1 cellular context compared by ENCODE assay signal in genomic region chr6:118283759-118284158, GRCh38.
TF ChIP-seq lines count a peak whose summit lies in the region.

No MANE protein-coding gene starts in this region.

TF ChIP-seq in K562, 482 proteins besides CTCF, POLR2A, EP300 and RAD21 (continued from another document):
- TF ChIP-seq, protein P1, sequence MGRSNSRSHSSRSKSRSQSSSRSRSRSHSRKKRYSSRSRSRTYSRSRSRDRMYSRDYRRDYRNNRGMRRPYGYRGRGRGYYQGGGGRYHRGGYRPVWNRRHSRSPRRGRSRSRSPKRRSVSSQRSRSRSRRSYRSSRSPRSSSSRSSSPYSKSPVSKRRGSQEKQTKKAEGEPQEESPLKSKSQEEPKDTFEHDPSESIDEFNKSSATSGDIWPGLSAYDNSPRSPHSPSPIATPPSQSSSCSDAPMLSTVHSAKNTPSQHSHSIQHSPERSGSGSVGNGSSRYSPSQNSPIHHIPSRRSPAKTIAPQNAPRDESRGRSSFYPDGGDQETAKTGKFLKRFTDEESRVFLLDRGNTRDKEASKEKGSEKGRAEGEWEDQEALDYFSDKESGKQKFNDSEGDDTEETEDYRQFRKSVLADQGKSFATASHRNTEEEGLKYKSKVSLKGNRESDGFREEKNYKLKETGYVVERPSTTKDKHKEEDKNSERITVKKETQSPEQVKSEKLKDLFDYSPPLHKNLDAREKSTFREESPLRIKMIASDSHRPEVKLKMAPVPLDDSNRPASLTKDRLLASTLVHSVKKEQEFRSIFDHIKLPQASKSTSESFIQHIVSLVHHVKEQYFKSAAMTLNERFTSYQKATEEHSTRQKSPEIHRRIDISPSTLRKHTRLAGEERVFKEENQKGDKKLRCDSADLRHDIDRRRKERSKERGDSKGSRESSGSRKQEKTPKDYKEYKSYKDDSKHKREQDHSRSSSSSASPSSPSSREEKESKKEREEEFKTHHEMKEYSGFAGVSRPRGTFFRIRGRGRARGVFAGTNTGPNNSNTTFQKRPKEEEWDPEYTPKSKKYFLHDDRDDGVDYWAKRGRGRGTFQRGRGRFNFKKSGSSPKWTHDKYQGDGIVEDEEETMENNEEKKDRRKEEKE (IDR thresholded peaks at IDR 0.05; ENCODE audit: borderline replicate concordance in 1 of 2, control insufficient read depth in 1 of 2, low read depth in 2 of 2, low read length in 1 of 2): no peak
- TF ChIP-seq, protein P2, sequence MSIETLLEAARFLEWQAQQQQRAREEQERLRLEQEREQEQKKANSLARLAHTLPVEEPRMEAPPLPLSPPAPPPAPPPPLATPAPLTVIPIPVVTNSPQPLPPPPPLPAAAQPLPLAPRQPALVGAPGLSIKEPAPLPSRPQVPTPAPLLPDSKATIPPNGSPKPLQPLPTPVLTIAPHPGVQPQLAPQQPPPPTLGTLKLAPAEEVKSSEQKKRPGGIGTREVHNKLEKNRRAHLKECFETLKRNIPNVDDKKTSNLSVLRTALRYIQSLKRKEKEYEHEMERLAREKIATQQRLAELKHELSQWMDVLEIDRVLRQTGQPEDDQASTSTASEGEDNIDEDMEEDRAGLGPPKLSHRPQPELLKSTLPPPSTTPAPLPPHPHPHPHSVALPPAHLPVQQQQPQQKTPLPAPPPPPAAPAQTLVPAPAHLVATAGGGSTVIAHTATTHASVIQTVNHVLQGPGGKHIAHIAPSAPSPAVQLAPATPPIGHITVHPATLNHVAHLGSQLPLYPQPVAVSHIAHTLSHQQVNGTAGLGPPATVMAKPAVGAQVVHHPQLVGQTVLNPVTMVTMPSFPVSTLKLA (conservative IDR thresholded peaks at IDR 0.05): no peak
- peak; percentile 50 for TF ChIP-seq SMC3 (conservative IDR thresholded peaks at IDR 0.05; ENCODE audit: insufficient read depth, low read depth, low read length)
- TF ChIP-seq SPI1 (IDR thresholded peaks at IDR 0.05; ENCODE audit: borderline replicate concordance, low read depth, low read length): no peak
- TF ChIP-seq DIDO1 (tag; IDR thresholded peaks at IDR 0.05; ENCODE audit: low read depth): no peak
- no peak for TF ChIP-seq CHAMP1 (IDR thresholded peaks at IDR 0.05)
- peak; percentile 70 for TF ChIP-seq DEAF1 (CRISPR knock-in tag; IDR thresholded peaks at IDR 0.05)
- no peak for TF ChIP-seq ZNF507 (tag; conservative IDR thresholded peaks at IDR 0.05)
- no peak for TF ChIP-seq NCOR1 (IDR thresholded peaks at IDR 0.05)
- no peak for TF ChIP-seq TAL1 (IDR thresholded peaks at IDR 0.05)
- no peak for TF ChIP-seq PTRF (tag; IDR thresholded peaks at IDR 0.05)
- TF ChIP-seq, protein P3, sequence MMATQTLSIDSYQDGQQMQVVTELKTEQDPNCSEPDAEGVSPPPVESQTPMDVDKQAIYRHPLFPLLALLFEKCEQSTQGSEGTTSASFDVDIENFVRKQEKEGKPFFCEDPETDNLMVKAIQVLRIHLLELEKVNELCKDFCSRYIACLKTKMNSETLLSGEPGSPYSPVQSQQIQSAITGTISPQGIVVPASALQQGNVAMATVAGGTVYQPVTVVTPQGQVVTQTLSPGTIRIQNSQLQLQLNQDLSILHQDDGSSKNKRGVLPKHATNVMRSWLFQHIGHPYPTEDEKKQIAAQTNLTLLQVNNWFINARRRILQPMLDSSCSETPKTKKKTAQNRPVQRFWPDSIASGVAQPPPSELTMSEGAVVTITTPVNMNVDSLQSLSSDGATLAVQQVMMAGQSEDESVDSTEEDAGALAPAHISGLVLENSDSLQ (IDR thresholded peaks at IDR 0.05): no peak
- no peak for TF ChIP-seq ZNF253 (CRISPR knock-in tag; conservative IDR thresholded peaks at IDR 0.05)
- no peak for TF ChIP-seq ETV5 (CRISPR knock-in tag; IDR thresholded peaks at IDR 0.05; ENCODE audit: low read depth)
- TF ChIP-seq, protein P4, sequence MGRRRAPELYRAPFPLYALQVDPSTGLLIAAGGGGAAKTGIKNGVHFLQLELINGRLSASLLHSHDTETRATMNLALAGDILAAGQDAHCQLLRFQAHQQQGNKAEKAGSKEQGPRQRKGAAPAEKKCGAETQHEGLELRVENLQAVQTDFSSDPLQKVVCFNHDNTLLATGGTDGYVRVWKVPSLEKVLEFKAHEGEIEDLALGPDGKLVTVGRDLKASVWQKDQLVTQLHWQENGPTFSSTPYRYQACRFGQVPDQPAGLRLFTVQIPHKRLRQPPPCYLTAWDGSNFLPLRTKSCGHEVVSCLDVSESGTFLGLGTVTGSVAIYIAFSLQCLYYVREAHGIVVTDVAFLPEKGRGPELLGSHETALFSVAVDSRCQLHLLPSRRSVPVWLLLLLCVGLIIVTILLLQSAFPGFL (CRISPR knock-in tag; IDR thresholded peaks at IDR 0.05): no peak
- TF ChIP-seq STAG1 (CRISPR knock-in tag; IDR thresholded peaks at IDR 0.05; ENCODE audit: borderline replicate concordance): peak; percentile 14; the same call in 1 of the 2 replicates
